Comparison of ENCODE assay signal across 8 cellular contexts in genomic region chr9:111959468-111959941, GRCh38.
DNase-seq lines count a peak whose midpoint lies in the region; ATAC-seq lines count a peak whose summit lies in the region.

No MANE protein-coding gene starts in this region.

- peaks cover 12% of the 10 kb centered on the region for H3K4me1 ChIP-seq in CD4-positive, CD25-positive, alpha-beta regulatory T cell (ENCODE audit: control insufficient read depth, insufficient read depth, low read length, poor library complexity, severe bottlenecking)
- H3K4me1 ChIP-seq in mucosa of rectum (ENCODE audit: control insufficient read depth in 2 of 2, insufficient read depth in 2 of 2, low read length in 2 of 2): peaks cover 13 to 30% of the 10 kb centered on the region in 2 donors

- H3K4me3 ChIP-seq in CD4-positive, CD25-positive, alpha-beta regulatory T cell (ENCODE audit: low read depth, low read length): no peak overlapping the region
- H3K4me3 ChIP-seq in mucosa of rectum (ENCODE audit: low read length in 2 of 2) (no peak overlapping the region), H7 (ENCODE audit: insufficient read depth, low read depth, low read length) (no peak overlapping the region)

- H3K9me3 Mint-ChIP-seq in CD4-positive, CD25-positive, alpha-beta regulatory T cell: no peaks in the 10 kb centered on the region

- H3K27ac Mint-ChIP-seq in CD4-positive, CD25-positive, alpha-beta regulatory T cell: peak overlapping the region; percentile 42 to 56 (median 45)

- no peaks in the 10 kb centered on the region for H3K27me3 ChIP-seq in CD4-positive, CD25-positive, alpha-beta regulatory T cell (ENCODE audit: control insufficient read depth, insufficient read depth, low read length)
- H3K27me3 ChIP-seq in mucosa of rectum (ENCODE audit: control insufficient read depth in 2 of 2, insufficient read depth in 2 of 2, low read length in 2 of 2) (no peaks in the 10 kb centered on the region), H7 (ENCODE audit: control insufficient read depth, insufficient read depth, low read length) (no peaks in the 10 kb centered on the region)

- H3K27me3 Mint-ChIP-seq in CD4-positive, CD25-positive, alpha-beta regulatory T cell: no peaks in the 10 kb centered on the region

- no peak for DNase-seq in CD4-positive, CD25-positive, alpha-beta regulatory T cell
- DNase-seq in NCI-H1417 treated with DMSO at 0.1 percent for 48 hours (lab: John Stamatoyannopoulos, UW) (peak; percentile 13), dermis blood vessel endothelial cell (peak; percentile 67), pons (ENCODE audit: low spot score) (no peak), H7 (no peak)
- no peak for DNase-seq in activated naive CD4-positive, alpha-beta T cell treated with Interleukin-2 at 50 U/mL for 16 hours

- no peaks in the 10 kb centered on the region for H3K36me3 Mint-ChIP-seq in CD4-positive, CD25-positive, alpha-beta regulatory T cell

- H3K9me3 ChIP-seq in CD4-positive, CD25-positive, alpha-beta regulatory T cell (ENCODE audit: control insufficient read depth in 2 of 2, low read length in 2 of 2): no peaks in the 10 kb centered on the region
- no peaks in the 10 kb centered on the region for H3K9me3 ChIP-seq in mucosa of rectum (ENCODE audit: control insufficient read depth in 2 of 2, low read length in 2 of 2)

- H3K4me1 Mint-ChIP-seq in CD4-positive, CD25-positive, alpha-beta regulatory T cell: peaks cover 6 to 42% (median 17%) of the 10 kb centered on the region in 4 donors

- no peaks in the 10 kb centered on the region for H3K36me3 ChIP-seq in CD4-positive, CD25-positive, alpha-beta regulatory T cell (ENCODE audit: control insufficient read depth, insufficient read depth, low read length)
- no peaks in the 10 kb centered on the region for H3K36me3 ChIP-seq in mucosa of rectum (ENCODE audit: control insufficient read depth in 2 of 2, insufficient read depth in 2 of 2, low read length in 2 of 2)
- H3K36me3 ChIP-seq in H7 (replicated peaks; ENCODE audit: control insufficient read depth, insufficient read depth, low read length): no peaks in the 10 kb centered on the region

- H3K4me3 Mint-ChIP-seq in CD4-positive, CD25-positive, alpha-beta regulatory T cell: no peak overlapping the region

- no peak for ATAC-seq in CD4-positive, CD25-positive, alpha-beta regulatory T cell (ENCODE audit: low read depth in 2 of 2)
- ATAC-seq in HG03565 (IDR thresholded peaks at IDR 0.05; ENCODE audit: unreplicated experiment): no peak

- no peak overlapping the region for H3K9ac ChIP-seq in mucosa of rectum (ENCODE audit: low read depth in 1 of 2, low read length in 2 of 2)

- H3K27ac ChIP-seq in CD4-positive, CD25-positive, alpha-beta regulatory T cell (ENCODE audit: insufficient read depth, low read length, poor library complexity, severe bottlenecking): no peak overlapping the region
- H3K27ac ChIP-seq in mucosa of rectum (ENCODE audit: low read depth in 2 of 2, low read length in 2 of 2): peak overlapping the region; percentile 76 to 88

Comparison
In these comparisons a context has a peak if more than half of its experiments do, and no peak if none do; other contexts are left out.
1. DNase-seq: peak in NCI-H1417 treated with DMSO at 0.1 percent for 48 hours (single experiment) and dermis blood vessel endothelial cell (single experiment); none in CD4-positive, CD25-positive, alpha-beta regulatory T cell (0 of 3), pons (single experiment), activated naive CD4-positive, alpha-beta T cell treated with Interleukin-2 at 50 U/mL for 16 hours (single experiment) and H7 (single experiment).